1 cellular context compared by ENCODE assay signal in genomic region chr6:30768634-30769087, GRCh38.
A peak's percentile ranks its signal among the peaks of the same experiment; 100 is the strongest.
TF ChIP-seq lines count a peak whose summit lies in the region.

No MANE protein-coding gene starts in this region.

TF ChIP-seq in H1, 55 proteins besides CTCF, POLR2A, EP300 and RAD21:
- TF ChIP-seq PHF8 (conservative IDR thresholded peaks at IDR 0.05; ENCODE audit: low read depth, low read length) (no peak), TEAD4 (IDR thresholded peaks at IDR 0.05; ENCODE audit: low read depth, low read length) (0 out of 2 replicates have a peak, but pooled peaks have one; percentile 6)
